In the genomic region with DNA sequence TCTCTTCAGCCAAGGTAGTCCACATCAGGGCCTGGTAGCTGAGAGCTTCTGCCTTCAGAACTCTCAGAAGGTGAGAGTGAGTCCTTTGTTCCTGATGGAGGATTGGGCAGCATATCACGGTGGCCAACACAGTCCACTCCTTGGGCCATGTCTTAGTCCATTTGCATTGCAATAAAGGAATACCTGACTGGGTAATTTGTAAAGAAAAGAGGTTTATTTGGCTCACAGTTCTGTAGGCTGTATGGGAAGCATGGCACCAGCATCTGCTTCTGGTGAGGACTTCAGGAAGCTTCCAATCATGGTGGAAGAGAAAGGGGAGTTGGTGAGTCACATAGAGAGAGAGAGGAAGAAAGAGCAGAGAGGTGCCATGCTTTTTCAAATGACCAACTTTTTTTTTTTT, we compare ENCODE assay signal across 27 cellular contexts.
"Had no signal": no experiment of that assay in that cellular context is flagged by ENCODE, and none has a peak within 500 bp of the region (broad histone marks: within the 10 kb centered on the region; RNA-seq: fewer than 3 reads in every experiment).

No MANE protein-coding gene starts in this region.

- H3K27me3 Mint-ChIP-seq: stimulated activated memory B cell treated with anti-CD40 and anti-IgM and Interleukin-4, amounts not matched to agents 10 μg/mL and 1 μg/mL and 100 μg/mL, for 72 hours; stimulated activated naive CD8-positive, alpha-beta T cell treated with anti-CD3 and anti-CD28 coated beads, Interleukin-15, amount 100 ng/mL, for 72 hours; stimulated activated naive CD8-positive, alpha-beta T cell treated with anti-CD3 and anti-CD28 coated beads, Interleukin-15, Interleukin-2, amounts not matched to agents 100 ng/mL and 50 ng/mL, for 24 hours; type B pancreatic cell had no signal

- H3K9me3 ChIP-seq: stomach, suprapubic skin, testis, thoracic aorta, thyroid gland, tibial artery, tibial nerve, transverse colon, upper lobe of left lung, uterus, vagina had no signal

- H3K4me1 ChIP-seq: stomach, suprapubic skin, testis, thyroid gland, tibial nerve, transverse colon, upper lobe of left lung, uterus, vagina had no signal

- ATAC-seq: stimulated activated effector memory CD8-positive, alpha-beta T cell treated with anti-CD3 and anti-CD28 coated beads, Interleukin-12 subunit alpha, Interleukin-12 subunit beta, amount 100 ng/mL, for 72 hours; stimulated activated naive CD8-positive, alpha-beta T cell treated with anti-CD3 and anti-CD28 coated beads, Interleukin-15, amount 100 ng/mL, for 72 hours; stimulated activated naive CD8-positive, alpha-beta T cell treated with anti-CD3 and anti-CD28 coated beads, Interleukin-15, Interleukin-2, amounts not matched to agents 100 U/mL and 50 U/mL, for 24 hours had no signal

- DNase-seq: stimulated activated CD4-positive, alpha-beta T cell treated with anti-CD3 and anti-CD28 coated beads, Interleukin-2, amount 100 ng/mL, for 24 hours; stimulated activated CD4-positive, alpha-beta T cell treated with anti-CD3 and anti-CD28 coated beads, Interleukin-2, amount 100 ng/mL, for 48 hours; stimulated activated CD4-positive, alpha-beta T cell treated with anti-CD3 and anti-CD28 coated beads, Interleukin-4, amount 100 ng/mL, for 1 hour; stimulated activated CD4-positive, alpha-beta T cell treated with anti-CD3 and anti-CD28 coated beads, Interleukin-4, amount 100 ng/mL, for 24 hours; stimulated activated CD4-positive, alpha-beta T cell treated with anti-CD3 and anti-CD28 coated beads, Interleukin-4, amount 100 ng/mL, for 4 hours; stimulated activated CD8-positive, alpha-beta memory T cell treated with anti-CD3 and anti-CD28 coated beads, Interleukin-4, amount 100 ng/mL, for 48 hours; stimulated activated naive CD4-positive, alpha-beta T cell; stimulated activated naive CD4-positive, alpha-beta T cell treated with Interleukin-2 at 50 U/mL for 16 hours; stimulated activated naive CD8-positive, alpha-beta T cell treated with anti-CD3 and anti-CD28 coated beads, Interleukin-15, amount 100 ng/mL, for 72 hours; stimulated activated naive CD8-positive, alpha-beta T cell treated with anti-CD3 and anti-CD28 coated beads, Interleukin-15, Interleukin-2, amounts not matched to agents 100 U/mL and 50 U/mL, for 24 hours; stomach; substantia nigra; testis; thyroid gland; tibial artery; transverse colon; trophoblast cell; upper lobe of left lung; uterus had no signal

- H3K36me3 Mint-ChIP-seq: stimulated activated effector memory CD8-positive, alpha-beta T cell treated with anti-CD3 and anti-CD28 coated beads, Interleukin-12 subunit alpha, Interleukin-12 subunit beta, amount 100 ng/mL, for 72 hours; stimulated activated memory B cell treated with anti-CD40 and anti-IgM and Interleukin-4, amounts not matched to agents 10 μg/mL and 1 μg/mL and 100 μg/mL, for 72 hours; type B pancreatic cell had no signal

- H3K27ac Mint-ChIP-seq: stimulated activated effector memory CD8-positive, alpha-beta T cell treated with anti-CD3 and anti-CD28 coated beads, Interleukin-12 subunit alpha, Interleukin-12 subunit beta, amount 100 ng/mL, for 72 hours; stimulated activated memory B cell treated with anti-CD40 and anti-IgM and Interleukin-4, amounts not matched to agents 10 μg/mL and 1 μg/mL and 100 μg/mL, for 72 hours; stimulated activated naive CD8-positive, alpha-beta T cell treated with anti-CD3 and anti-CD28 coated beads, Interleukin-15, amount 100 ng/mL, for 72 hours; stimulated activated naive CD8-positive, alpha-beta T cell treated with anti-CD3 and anti-CD28 coated beads, Interleukin-15, Interleukin-2, amounts not matched to agents 100 ng/mL and 50 ng/mL, for 24 hours; type B pancreatic cell had no signal

- H3K27me3 ChIP-seq: stomach, suprapubic skin, testis, thyroid gland, tibial artery, tibial nerve, transverse colon, upper lobe of left lung, uterus, vagina had no signal

- H3K36me3 ChIP-seq: stomach, suprapubic skin, thoracic aorta, thyroid gland, tibial artery, tibial nerve, transverse colon, upper lobe of left lung, uterus, vagina had no signal

- H3K4me3 Mint-ChIP-seq: stimulated activated effector memory CD8-positive, alpha-beta T cell treated with anti-CD3 and anti-CD28 coated beads, Interleukin-12 subunit alpha, Interleukin-12 subunit beta, amount 100 ng/mL, for 72 hours; stimulated activated memory B cell treated with anti-CD40 and anti-IgM and Interleukin-4, amounts not matched to agents 10 μg/mL and 1 μg/mL and 100 μg/mL, for 72 hours; stimulated activated naive CD8-positive, alpha-beta T cell treated with anti-CD3 and anti-CD28 coated beads, Interleukin-15, amount 100 ng/mL, for 72 hours; stimulated activated naive CD8-positive, alpha-beta T cell treated with anti-CD3 and anti-CD28 coated beads, Interleukin-15, Interleukin-2, amounts not matched to agents 100 ng/mL and 50 ng/mL, for 24 hours; type B pancreatic cell had no signal

- H3K4me1 Mint-ChIP-seq: stimulated activated effector memory CD8-positive, alpha-beta T cell treated with anti-CD3 and anti-CD28 coated beads, Interleukin-12 subunit alpha, Interleukin-12 subunit beta, amount 100 ng/mL, for 72 hours; stimulated activated memory B cell treated with anti-CD40 and anti-IgM and Interleukin-4, amounts not matched to agents 10 μg/mL and 1 μg/mL and 100 μg/mL, for 72 hours; stimulated activated naive CD8-positive, alpha-beta T cell treated with anti-CD3 and anti-CD28 coated beads, Interleukin-15, amount 100 ng/mL, for 72 hours had no signal

- H3K27ac ChIP-seq: stomach, suprapubic skin, testis, thoracic aorta, thyroid gland, tibial artery, tibial nerve, transverse colon, upper lobe of left lung, uterus, vagina had no signal

- H3K4me3 ChIP-seq: stomach, suprapubic skin, testis, thoracic aorta, thyroid gland, tibial artery, tibial nerve, transverse colon, upper lobe of left lung, uterus, vagina had no signal
